Comparison of ENCODE assay signal across 33 cellular contexts in genomic region chr1:17655922-17656321, GRCh38.
"Had no signal": no experiment of that assay in that cellular context is flagged by ENCODE, and none has a peak within 500 bp of the region (broad histone marks: within the 10 kb centered on the region; RNA-seq: fewer than 3 reads in every experiment).

No MANE protein-coding gene starts in this region.

- H3K9me3 ChIP-seq: adrenal gland had no signal

- FAIRE-seq: bronchial epithelial cell, TTC549 had no signal

- H3K36me3 ChIP-seq: cardiac muscle cell had no signal

- H3K4me3 ChIP-seq: adrenal gland, cardiac muscle cell had no signal

- H3K27ac ChIP-seq: adrenal gland, cardiac muscle cell, VCaP had no signal

- DNase-seq: activated B cell treated with CpG ODN at 0.5 μM for 24 hours; activated CD4-positive, alpha-beta memory T cell treated with anti-CD3 and anti-CD28 coated beads for 36 hours; activated CD4-positive, alpha-beta T cell treated with anti-CD3 and anti-CD28 coated beads for 4 hours; activated CD4-positive, alpha-beta T cell treated with anti-CD3 and anti-CD28 coated beads, Interleukin-2, amount 10 ng/mL, durations not matched to agents 24 days and 14 days; activated CD4-positive, alpha-beta T cell treated with anti-CD3 and anti-CD28 coated beads, Interleukin-2, amount 50 U/mL, for 1 hour; activated CD4-positive, alpha-beta T cell treated with anti-CD3 and anti-CD28 coated beads, Interleukin-2, amount 50 U/mL, for 4 hours; activated CD4-positive, CD25-positive, alpha-beta regulatory T cell treated with anti-CD3 and anti-CD28 coated beads, Interleukin-2, amount 50 U/mL, for 72 hours; activated CD8-positive, alpha-beta memory T cell treated with anti-CD3 and anti-CD28 coated beads, Interleukin-2, amount 50 U/mL, for 4 hours; activated CD8-positive, alpha-beta T cell treated with anti-CD3 and anti-CD28 coated beads for 36 hours; activated effector memory CD4-positive, alpha-beta T cell treated with anti-CD3 and anti-CD28 coated beads, Interleukin-2, amount 50 U/mL, for 16 hours; activated gamma-delta T cell treated with Interleukin-2 at 50 U/mL for 16 hours; activated naive CD4-positive, alpha-beta T cell; activated naive CD4-positive, alpha-beta T cell treated with anti-CD3 and anti-CD28 coated beads for 36 hours; activated naive CD4-positive, alpha-beta T cell treated with anti-CD3 and anti-CD28 coated beads, Interleukin-2, amount 50 U/mL, for 16 hours; activated naive CD8-positive, alpha-beta T cell treated with anti-CD3 and anti-CD28 coated beads for 36 hours; activated T-cell treated with anti-CD3 and anti-CD28 coated beads for 4 hours; activated T-cell treated with anti-CD3 and anti-CD28 coated beads, Interleukin-2, amount 50 U/mL, for 1 hour; activated T-cell treated with anti-CD3 and anti-CD28 coated beads, Interleukin-2, amount 50 U/mL, for 4 hours; activated T-cell treated with anti-CD3 and anti-CD28 coated beads, Interleukin-2, amount 50 U/mL, for 72 hours; adrenal gland; amniotic stem cell; aorta; caudate nucleus; cerebellar nuclear complex; T-helper 1 cell; T-helper 2 cell; T-helper 9 cell had no signal

- H3K27me3 ChIP-seq: adrenal gland, cardiac muscle cell had no signal

- ATAC-seq: activated CD8-positive, alpha-beta T cell treated with anti-CD3 and anti-CD28 coated beads for 36 hours; activated naive CD4-positive, alpha-beta T cell treated with anti-CD3 and anti-CD28 coated beads, Interleukin-2, amount 50 U/mL, for 72 hours; activated T-cell treated with anti-CD3 and anti-CD28 coated beads, Interleukin-2, amount 50 U/mL, for 4 hours; activated T-cell treated with anti-CD3 and anti-CD28 coated beads, Interleukin-2, amount 50 U/mL, for 72 hours; activated T-helper 17 cell treated with anti-CD3 and anti-CD28 coated beads, Interleukin-2, amount 50 U/mL, for 72 hours had no signal
